Comparison of ENCODE assay signal across 27 cellular contexts in the genomic region with DNA sequence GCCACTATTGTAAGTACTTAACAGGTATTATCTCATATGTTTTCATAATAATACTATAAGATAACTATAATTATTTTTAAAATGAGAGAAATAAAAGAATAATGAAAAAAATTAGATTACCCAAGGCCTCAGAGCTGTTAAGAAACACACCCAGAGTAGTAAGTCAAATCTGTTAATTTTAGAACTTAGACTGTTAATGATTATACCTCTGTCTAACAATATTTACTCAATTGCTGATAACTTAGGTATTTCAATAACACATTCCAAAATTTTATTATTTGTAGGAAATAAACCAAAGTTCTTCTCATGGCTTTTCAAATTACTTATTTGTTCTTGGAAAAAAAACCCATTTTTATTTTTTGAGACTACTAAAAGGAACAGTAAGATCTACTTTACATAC.
"Had no signal": no experiment of that assay in that cellular context is flagged by ENCODE, and none has a peak within 500 bp of the region (broad histone marks: within the 10 kb centered on the region; RNA-seq: fewer than 3 reads in every experiment).

No MANE protein-coding gene starts in this region.

- H3K4me3 ChIP-seq: colonic mucosa, coronary artery, dorsolateral prefrontal cortex, esophagus muscularis mucosa, esophagus squamous epithelium, gastrocnemius medialis, gastroesophageal sphincter, heart left ventricle had no signal

- DNase-seq: colonic mucosa; cortex of kidney; dermis blood vessel endothelial cell; dorsolateral prefrontal cortex; effector CD4-positive, alpha-beta T cell; effector CD8-positive, alpha-beta T cell; effector memory CD4-positive, alpha-beta T cell; effector memory CD8-positive, alpha-beta T cell; endodermal cell; erythroblast; esophagus squamous epithelium; foreskin fibroblast; foreskin keratinocyte; foreskin melanocyte; gastrocnemius medialis; glutamatergic neuron; head of caudate nucleus; heart left ventricle had no signal

- H3K27ac ChIP-seq: colonic mucosa, coronary artery, dorsolateral prefrontal cortex, epithelial cell of prostate, esophagus muscularis mucosa, esophagus squamous epithelium, foreskin keratinocyte, gastrocnemius medialis, gastroesophageal sphincter, heart left ventricle had no signal

- ATAC-seq: effector memory CD8-positive, alpha-beta T cell; esophagus mucosa; foreskin keratinocyte; gastrocnemius medialis; gastroesophageal sphincter; heart left ventricle had no signal

- FAIRE-seq: colon, endometrium, endothelial cell of umbilical vein, frontal cortex had no signal

- H3K36me3 ChIP-seq: colonic mucosa, esophagus muscularis mucosa, esophagus squamous epithelium, gastrocnemius medialis, gastroesophageal sphincter, heart left ventricle had no signal

- H3K27me3 ChIP-seq: colonic mucosa, dorsolateral prefrontal cortex, esophagus muscularis mucosa, esophagus squamous epithelium, foreskin keratinocyte, gastrocnemius medialis, gastroesophageal sphincter, heart left ventricle had no signal

- H3K9me3 ChIP-seq: colonic mucosa, esophagus muscularis mucosa, esophagus squamous epithelium, gastrocnemius medialis, gastroesophageal sphincter, heart left ventricle had no signal

- H3K4me1 ChIP-seq: colonic mucosa, esophagus muscularis mucosa, esophagus squamous epithelium, foreskin keratinocyte, gastrocnemius medialis, gastroesophageal sphincter, heart left ventricle had no signal
